Comparison of ENCODE assay signal across 1 cellular context in the genomic region with DNA sequence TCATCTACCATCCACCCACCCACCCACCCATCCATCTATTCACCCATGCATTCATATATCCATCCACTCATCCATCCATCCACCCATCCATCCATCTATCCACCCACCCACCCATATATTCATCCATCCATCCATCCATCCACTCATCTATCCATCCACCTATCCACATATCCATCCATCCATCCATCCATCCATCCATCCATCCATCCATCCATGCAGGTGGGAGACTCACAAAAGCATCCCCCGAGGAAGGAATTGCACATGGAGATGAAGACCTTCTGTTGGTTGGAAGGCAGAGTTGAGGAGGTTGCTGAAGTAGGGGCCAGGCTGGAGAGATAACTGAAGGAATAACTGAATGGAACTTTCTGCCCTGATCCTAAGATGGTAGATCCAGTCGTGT.
TF ChIP-seq lines count a peak whose summit lies in the region.

No MANE protein-coding gene starts in this region.

TF ChIP-seq in K562, 482 proteins besides CTCF, POLR2A, EP300 and RAD21:
- TF ChIP-seq RBM14 (IDR thresholded peaks at IDR 0.05; ENCODE audit: borderline replicate concordance, insufficient read depth, low read depth, low read length) (no peak), HOMEZ (CRISPR knock-in tag; IDR thresholded peaks at IDR 0.05) (no peak), MXI1 (IDR thresholded peaks at IDR 0.05; ENCODE audit: low read depth, low read length) (no peak), HNRNPLL (IDR thresholded peaks at IDR 0.05; ENCODE audit: low read depth, low read length, poor library complexity, severe bottlenecking) (peak; percentile 32), CCAR2 (IDR thresholded peaks at IDR 0.05; ENCODE audit: low read depth, low read length) (no peak), HDAC6 (IDR thresholded peaks at IDR 0.05; ENCODE audit: low read depth, low read length) (no peak), CREB1 (IDR thresholded peaks at IDR 0.05) (no peak), CREB1 (CRISPR knock-in tag; IDR thresholded peaks at IDR 0.05) (no peak)
